ENCODE assay signal across 1 cellular context in genomic region chr14:100680439-100681051, GRCh38.
TF ChIP-seq lines count a peak whose summit lies in the region.

No MANE protein-coding gene starts in this region.

TF ChIP-seq in K562, 482 proteins besides CTCF, POLR2A, EP300 and RAD21 (continued from another document and continues in another):
- TF ChIP-seq, protein P1, sequence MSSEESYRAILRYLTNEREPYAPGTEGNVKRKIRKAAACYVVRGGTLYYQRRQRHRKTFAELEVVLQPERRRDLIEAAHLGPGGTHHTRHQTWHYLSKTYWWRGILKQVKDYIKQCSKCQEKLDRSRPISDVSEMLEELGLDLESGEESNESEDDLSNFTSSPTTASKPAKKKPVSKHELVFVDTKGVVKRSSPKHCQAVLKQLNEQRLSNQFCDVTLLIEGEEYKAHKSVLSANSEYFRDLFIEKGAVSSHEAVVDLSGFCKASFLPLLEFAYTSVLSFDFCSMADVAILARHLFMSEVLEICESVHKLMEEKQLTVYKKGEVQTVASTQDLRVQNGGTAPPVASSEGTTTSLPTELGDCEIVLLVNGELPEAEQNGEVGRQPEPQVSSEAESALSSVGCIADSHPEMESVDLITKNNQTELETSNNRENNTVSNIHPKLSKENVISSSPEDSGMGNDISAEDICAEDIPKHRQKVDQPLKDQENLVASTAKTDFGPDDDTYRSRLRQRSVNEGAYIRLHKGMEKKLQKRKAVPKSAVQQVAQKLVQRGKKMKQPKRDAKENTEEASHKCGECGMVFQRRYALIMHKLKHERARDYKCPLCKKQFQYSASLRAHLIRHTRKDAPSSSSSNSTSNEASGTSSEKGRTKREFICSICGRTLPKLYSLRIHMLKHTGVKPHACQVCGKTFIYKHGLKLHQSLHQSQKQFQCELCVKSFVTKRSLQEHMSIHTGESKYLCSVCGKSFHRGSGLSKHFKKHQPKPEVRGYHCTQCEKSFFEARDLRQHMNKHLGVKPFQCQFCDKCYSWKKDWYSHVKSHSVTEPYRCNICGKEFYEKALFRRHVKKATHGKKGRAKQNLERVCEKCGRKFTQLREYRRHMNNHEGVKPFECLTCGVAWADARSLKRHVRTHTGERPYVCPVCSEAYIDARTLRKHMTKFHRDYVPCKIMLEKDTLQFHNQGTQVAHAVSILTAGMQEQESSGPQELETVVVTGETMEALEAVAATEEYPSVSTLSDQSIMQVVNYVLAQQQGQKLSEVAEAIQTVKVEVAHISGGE (CRISPR knock-in tag; IDR thresholded peaks at IDR 0.05), result no peak
- TF ChIP-seq ZNF75A (CRISPR knock-in tag; IDR thresholded peaks at IDR 0.05) (no peak), ERF (CRISPR knock-in tag; IDR thresholded peaks at IDR 0.05) (peak; percentile 43; the same call in 1 of the 2 replicates), LCOR (CRISPR knock-in tag; IDR thresholded peaks at IDR 0.05) (0 out of 2 replicates have a peak, but pooled peaks have one; percentile 25), EHMT2 (IDR thresholded peaks at IDR 0.05) (no peak), ZNF449 (CRISPR knock-in tag; IDR thresholded peaks at IDR 0.05) (peak; percentile 5; the same call in 1 of the 2 replicates), SMC3 (conservative IDR thresholded peaks at IDR 0.05; ENCODE audit: insufficient read depth, low read depth, low read length) (no peak), CBFA2T2 (conservative IDR thresholded peaks at IDR 0.05) (0 out of 2 replicates have a peak, but pooled peaks have one; percentile 9), ZBTB1 (CRISPR knock-in tag; IDR thresholded peaks at IDR 0.05; ENCODE audit: borderline replicate concordance, low read depth) (no peak), PRPF4 (IDR thresholded peaks at IDR 0.05; ENCODE audit: insufficient read depth, low read depth, low read length, poor library complexity, severe bottlenecking) (no peak), CBFA2T3 (IDR thresholded peaks at IDR 0.05) (peak; percentile 56), ZNF217 (CRISPR knock-in tag; IDR thresholded peaks at IDR 0.05) (no peak), ZNF232 (CRISPR knock-in tag; IDR thresholded peaks at IDR 0.05) (no peak), ILF3 (IDR thresholded peaks at IDR 0.05; ENCODE audit: borderline replicate concordance) (no peak), SMAD3 (CRISPR knock-in tag; conservative IDR thresholded peaks at IDR 0.05) (no peak), RBFOX2 (IDR thresholded peaks at IDR 0.05; ENCODE audit: low read depth, low read length) (peak; percentile 53), EGR1 (conservative IDR thresholded peaks at IDR 0.05) (peak; percentile 83), GABPB1 (CRISPR knock-in tag; IDR thresholded peaks at IDR 0.05) (peak; percentile 22; the same call in 1 of the 2 replicates), ETV1 (tag; conservative IDR thresholded peaks at IDR 0.05; ENCODE audit: low read depth) (no peak), ETV5 (CRISPR knock-in tag; IDR thresholded peaks at IDR 0.05; ENCODE audit: low read depth) (peak; percentile 69), SMAD4 (CRISPR knock-in tag; conservative IDR thresholded peaks at IDR 0.05) (0 out of 2 replicates have a peak, but pooled peaks have one; percentile 72), ZFX (CRISPR knock-in tag; IDR thresholded peaks at IDR 0.05) (peak; percentile 46), ZBTB5 (IDR thresholded peaks at IDR 0.05) (no peak), ZNF589 (CRISPR knock-in tag; IDR thresholded peaks at IDR 0.05; ENCODE audit: low read depth) (peak; percentile 37; the same call in 1 of the 2 replicates), HCFC1 (IDR thresholded peaks at IDR 0.05; ENCODE audit: low read depth, low read length) (no peak), CXXC5 (CRISPR knock-in tag; IDR thresholded peaks at IDR 0.05) (peak; percentile 29; the same call in 1 of the 2 replicates), SIX5 (IDR thresholded peaks at IDR 0.05; ENCODE audit: borderline replicate concordance in 1 of 2, insufficient read depth in 1 of 2, low read depth in 1 of 2, low read length in 2 of 2) (no peak), ZNF431 (CRISPR knock-in tag; IDR thresholded peaks at IDR 0.05) (no peak), MAZ (CRISPR knock-in tag; conservative IDR thresholded peaks at IDR 0.05 in 1 of 2, IDR thresholded peaks at IDR 0.05 in 1 of 2) (peak in 1 of 2 experiments; percentile 31; a peak in 2 of 4 replicates), PHF21A (IDR thresholded peaks at IDR 0.05; ENCODE audit: borderline replicate concordance, low read depth) (no peak), CEBPG (CRISPR knock-in tag; IDR thresholded peaks at IDR 0.05) (no peak), CEBPG (tag; conservative IDR thresholded peaks at IDR 0.05 in 1 of 2, IDR thresholded peaks at IDR 0.05 in 1 of 2) (no peak), ZNF175 (CRISPR knock-in tag; IDR thresholded peaks at IDR 0.05; ENCODE audit: low read depth) (no peak), ZNF766 (CRISPR knock-in tag; conservative IDR thresholded peaks at IDR 0.05) (0 out of 2 replicates have a peak, but pooled peaks have one; percentile 20), PTRF (tag; IDR thresholded peaks at IDR 0.05) (no peak), ZNF584 (CRISPR knock-in tag; IDR thresholded peaks at IDR 0.05; ENCODE audit: low read depth) (peak; percentile 77), MBD2 (IDR thresholded peaks at IDR 0.05; ENCODE audit: borderline replicate concordance, low read depth) (0 out of 2 replicates have a peak, but pooled peaks have one; percentile 24), PHF8 (IDR thresholded peaks at IDR 0.05; ENCODE audit: borderline replicate concordance, low read length) (peak; percentile 13; the same call in 1 of the 2 replicates), RNF2 (IDR thresholded peaks at IDR 0.05) (peak; percentile 46; the same call in 1 of the 2 replicates), SNRNP70 (optimal IDR thresholded peaks at IDR 0.05; ENCODE audit: low read depth, low read length) (no peak)
- TF ChIP-seq, protein P2, sequence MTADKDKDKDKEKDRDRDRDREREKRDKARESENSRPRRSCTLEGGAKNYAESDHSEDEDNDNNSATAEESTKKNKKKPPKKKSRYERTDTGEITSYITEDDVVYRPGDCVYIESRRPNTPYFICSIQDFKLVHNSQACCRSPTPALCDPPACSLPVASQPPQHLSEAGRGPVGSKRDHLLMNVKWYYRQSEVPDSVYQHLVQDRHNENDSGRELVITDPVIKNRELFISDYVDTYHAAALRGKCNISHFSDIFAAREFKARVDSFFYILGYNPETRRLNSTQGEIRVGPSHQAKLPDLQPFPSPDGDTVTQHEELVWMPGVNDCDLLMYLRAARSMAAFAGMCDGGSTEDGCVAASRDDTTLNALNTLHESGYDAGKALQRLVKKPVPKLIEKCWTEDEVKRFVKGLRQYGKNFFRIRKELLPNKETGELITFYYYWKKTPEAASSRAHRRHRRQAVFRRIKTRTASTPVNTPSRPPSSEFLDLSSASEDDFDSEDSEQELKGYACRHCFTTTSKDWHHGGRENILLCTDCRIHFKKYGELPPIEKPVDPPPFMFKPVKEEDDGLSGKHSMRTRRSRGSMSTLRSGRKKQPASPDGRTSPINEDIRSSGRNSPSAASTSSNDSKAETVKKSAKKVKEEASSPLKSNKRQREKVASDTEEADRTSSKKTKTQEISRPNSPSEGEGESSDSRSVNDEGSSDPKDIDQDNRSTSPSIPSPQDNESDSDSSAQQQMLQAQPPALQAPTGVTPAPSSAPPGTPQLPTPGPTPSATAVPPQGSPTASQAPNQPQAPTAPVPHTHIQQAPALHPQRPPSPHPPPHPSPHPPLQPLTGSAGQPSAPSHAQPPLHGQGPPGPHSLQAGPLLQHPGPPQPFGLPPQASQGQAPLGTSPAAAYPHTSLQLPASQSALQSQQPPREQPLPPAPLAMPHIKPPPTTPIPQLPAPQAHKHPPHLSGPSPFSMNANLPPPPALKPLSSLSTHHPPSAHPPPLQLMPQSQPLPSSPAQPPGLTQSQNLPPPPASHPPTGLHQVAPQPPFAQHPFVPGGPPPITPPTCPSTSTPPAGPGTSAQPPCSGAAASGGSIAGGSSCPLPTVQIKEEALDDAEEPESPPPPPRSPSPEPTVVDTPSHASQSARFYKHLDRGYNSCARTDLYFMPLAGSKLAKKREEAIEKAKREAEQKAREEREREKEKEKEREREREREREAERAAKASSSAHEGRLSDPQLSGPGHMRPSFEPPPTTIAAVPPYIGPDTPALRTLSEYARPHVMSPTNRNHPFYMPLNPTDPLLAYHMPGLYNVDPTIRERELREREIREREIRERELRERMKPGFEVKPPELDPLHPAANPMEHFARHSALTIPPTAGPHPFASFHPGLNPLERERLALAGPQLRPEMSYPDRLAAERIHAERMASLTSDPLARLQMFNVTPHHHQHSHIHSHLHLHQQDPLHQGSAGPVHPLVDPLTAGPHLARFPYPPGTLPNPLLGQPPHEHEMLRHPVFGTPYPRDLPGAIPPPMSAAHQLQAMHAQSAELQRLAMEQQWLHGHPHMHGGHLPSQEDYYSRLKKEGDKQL (CRISPR knock-in tag; IDR thresholded peaks at IDR 0.05; ENCODE audit: borderline replicate concordance), result no peak
- TF ChIP-seq, protein P3, sequence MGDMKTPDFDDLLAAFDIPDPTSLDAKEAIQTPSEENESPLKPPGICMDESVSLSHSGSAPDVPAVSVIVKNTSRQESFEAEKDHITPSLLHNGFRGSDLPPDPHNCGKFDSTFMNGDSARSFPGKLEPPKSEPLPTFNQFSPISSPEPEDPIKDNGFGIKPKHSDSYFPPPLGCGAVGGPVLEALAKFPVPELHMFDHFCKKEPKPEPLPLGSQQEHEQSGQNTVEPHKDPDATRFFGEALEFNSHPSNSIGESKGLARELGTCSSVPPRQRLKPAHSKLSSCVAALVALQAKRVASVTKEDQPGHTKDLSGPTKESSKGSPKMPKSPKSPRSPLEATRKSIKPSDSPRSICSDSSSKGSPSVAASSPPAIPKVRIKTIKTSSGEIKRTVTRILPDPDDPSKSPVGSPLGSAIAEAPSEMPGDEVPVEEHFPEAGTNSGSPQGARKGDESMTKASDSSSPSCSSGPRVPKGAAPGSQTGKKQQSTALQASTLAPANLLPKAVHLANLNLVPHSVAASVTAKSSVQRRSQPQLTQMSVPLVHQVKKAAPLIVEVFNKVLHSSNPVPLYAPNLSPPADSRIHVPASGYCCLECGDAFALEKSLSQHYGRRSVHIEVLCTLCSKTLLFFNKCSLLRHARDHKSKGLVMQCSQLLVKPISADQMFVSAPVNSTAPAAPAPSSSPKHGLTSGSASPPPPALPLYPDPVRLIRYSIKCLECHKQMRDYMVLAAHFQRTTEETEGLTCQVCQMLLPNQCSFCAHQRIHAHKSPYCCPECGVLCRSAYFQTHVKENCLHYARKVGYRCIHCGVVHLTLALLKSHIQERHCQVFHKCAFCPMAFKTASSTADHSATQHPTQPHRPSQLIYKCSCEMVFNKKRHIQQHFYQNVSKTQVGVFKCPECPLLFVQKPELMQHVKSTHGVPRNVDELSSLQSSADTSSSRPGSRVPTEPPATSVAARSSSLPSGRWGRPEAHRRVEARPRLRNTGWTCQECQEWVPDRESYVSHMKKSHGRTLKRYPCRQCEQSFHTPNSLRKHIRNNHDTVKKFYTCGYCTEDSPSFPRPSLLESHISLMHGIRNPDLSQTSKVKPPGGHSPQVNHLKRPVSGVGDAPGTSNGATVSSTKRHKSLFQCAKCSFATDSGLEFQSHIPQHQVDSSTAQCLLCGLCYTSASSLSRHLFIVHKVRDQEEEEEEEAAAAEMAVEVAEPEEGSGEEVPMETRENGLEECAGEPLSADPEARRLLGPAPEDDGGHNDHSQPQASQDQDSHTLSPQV (IDR thresholded peaks at IDR 0.05), result peak; percentile 88
- TF ChIP-seq, protein P4, sequence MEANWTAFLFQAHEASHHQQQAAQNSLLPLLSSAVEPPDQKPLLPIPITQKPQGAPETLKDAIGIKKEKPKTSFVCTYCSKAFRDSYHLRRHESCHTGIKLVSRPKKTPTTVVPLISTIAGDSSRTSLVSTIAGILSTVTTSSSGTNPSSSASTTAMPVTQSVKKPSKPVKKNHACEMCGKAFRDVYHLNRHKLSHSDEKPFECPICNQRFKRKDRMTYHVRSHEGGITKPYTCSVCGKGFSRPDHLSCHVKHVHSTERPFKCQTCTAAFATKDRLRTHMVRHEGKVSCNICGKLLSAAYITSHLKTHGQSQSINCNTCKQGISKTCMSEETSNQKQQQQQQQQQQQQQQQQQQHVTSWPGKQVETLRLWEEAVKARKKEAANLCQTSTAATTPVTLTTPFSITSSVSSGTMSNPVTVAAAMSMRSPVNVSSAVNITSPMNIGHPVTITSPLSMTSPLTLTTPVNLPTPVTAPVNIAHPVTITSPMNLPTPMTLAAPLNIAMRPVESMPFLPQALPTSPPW (CRISPR knock-in tag; IDR thresholded peaks at IDR 0.05), result peak; percentile 49; the same call in 1 of the 2 replicates
